In genomic region chr2:189281151-189281550, GRCh38 we compare ENCODE assay signal across 12 cellular contexts.
A peak's percentile ranks its signal among the peaks of the same experiment; 100 is the strongest.
DNase-seq lines count a peak whose midpoint lies in the region; ATAC-seq and TF ChIP-seq lines count a peak whose summit lies in the region.
"Had no signal": no experiment of that assay in that cellular context is flagged by ENCODE, and none has a peak within 500 bp of the region (broad histone marks: within the 10 kb centered on the region; RNA-seq: fewer than 3 reads in every experiment).

No MANE protein-coding gene starts in this region.

- H3K27ac Mint-ChIP-seq in chondrocyte (ENCODE audit: unreplicated experiment), result peak overlapping the region; percentile 32

- H3K4me3 ChIP-seq in AG10803 (ENCODE audit: low read length), result no peak overlapping the region
- H3K4me3 ChIP-seq: A549, BLaER1, GM12878, HAP-1 had no signal

- H3K27me3 Mint-ChIP-seq in chondrocyte (ENCODE audit: low read depth), result no peaks in the 10 kb centered on the region

- no peak overlapping the region for H3K4me3 Mint-ChIP-seq in chondrocyte (ENCODE audit: unreplicated experiment)

- DNase-seq in AG10803 (ENCODE audit: low read depth) (peak; percentile 27), M059J (ENCODE audit: low read depth) (peak; percentile 42), chondrocyte (ENCODE audit: low spot score) (no peak), retina (peak; percentile 9), NCI-H2196 treated with DMSO at 0.1 percent for 48 hours (lab: John Stamatoyannopoulos, UW; ENCODE audit: unreplicated experiment) (no peak), DMS53 (lab: John Stamatoyannopoulos, UW) (no peak)
- DNase-seq: GOT3 had no signal

- TF ChIP-seq CTCF in AG10803 (conservative IDR thresholded peaks at IDR 0.05; ENCODE audit: low read length) (no peak), chondrocyte (IDR thresholded peaks at IDR 0.05) (no peak)

- H3K9me3 Mint-ChIP-seq in chondrocyte (ENCODE audit: low read depth), result no peaks in the 10 kb centered on the region

- H3K36me3 Mint-ChIP-seq in chondrocyte (ENCODE audit: low read depth), result no peaks in the 10 kb centered on the region

- peaks cover 61% of the 10 kb centered on the region for H3K4me1 Mint-ChIP-seq in chondrocyte (ENCODE audit: low read depth)

- no peak for ATAC-seq in GM19035 (IDR thresholded peaks at IDR 0.05; ENCODE audit: unreplicated experiment)
- ATAC-seq: A549, GM12878 had no signal

Comparison
In these comparisons a context has a peak if more than half of its experiments do, and no peak if none do; other contexts are left out.
1. DNase-seq: peak in AG10803 (single experiment), M059J (single experiment) and retina (single experiment); none in chondrocyte (single experiment), NCI-H2196 treated with DMSO at 0.1 percent for 48 hours (single experiment) and DMS53 (single experiment).